Comparison of ENCODE assay signal across 17 cellular contexts in the genomic region with DNA sequence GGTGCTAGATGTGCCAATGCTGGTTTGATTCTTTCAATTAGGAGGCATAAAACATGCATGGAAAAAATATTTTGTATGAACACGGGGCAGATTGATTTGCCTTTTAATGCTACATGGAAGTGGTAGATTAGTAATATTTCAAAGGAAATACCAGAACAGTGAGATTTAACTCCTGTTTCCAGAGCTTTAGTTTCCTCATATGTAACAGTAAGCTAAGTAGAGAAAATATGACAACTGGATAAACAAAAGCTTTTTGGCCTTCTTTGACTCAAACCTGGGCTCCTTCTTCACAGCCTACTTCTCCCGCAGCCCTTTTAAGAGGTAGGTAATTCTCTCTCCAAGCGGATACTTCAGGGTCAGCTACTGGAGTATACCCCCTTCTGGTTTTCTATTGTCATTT.
"Had no signal": no experiment of that assay in that cellular context is flagged by ENCODE, and none has a peak within 500 bp of the region (broad histone marks: within the 10 kb centered on the region; RNA-seq: fewer than 3 reads in every experiment).

No MANE protein-coding gene starts in this region.

- ATAC-seq: activated CD4-positive, alpha-beta T cell treated with anti-CD3 and anti-CD28 coated beads for 36 hours; left lobe of liver; right cardiac atrium; stimulated activated naive CD8-positive, alpha-beta T cell treated with anti-CD3 and anti-CD28 coated beads, Interleukin-15, Interleukin-2, amounts not matched to agents 100 U/mL and 50 U/mL, for 24 hours; T-helper 17 cell had no signal

- H3K4me3 ChIP-seq: dorsolateral prefrontal cortex, prostate gland, tibial nerve, vagina had no signal

- H3K36me3 ChIP-seq: prostate gland, tibial nerve, vagina, WERI-Rb-1 had no signal

- H3K27ac ChIP-seq: dorsolateral prefrontal cortex, prostate gland, tibial nerve, vagina, WERI-Rb-1 had no signal

- H3K4me1 ChIP-seq: prostate gland, tibial nerve, vagina had no signal

- DNase-seq: activated CD4-positive, alpha-beta T cell treated with anti-CD3 and anti-CD28 coated beads for 36 hours; activated CD4-positive, alpha-beta T cell treated with anti-CD3 and anti-CD28 coated beads, Interleukin-2, amount 50 U/mL, for 48 hours; activated T-cell treated with anti-CD3 and anti-CD28 coated beads for 4 hours; amniotic stem cell; dorsolateral prefrontal cortex; head of caudate nucleus; kidney; mammary epithelial cell; right cardiac atrium; stimulated activated naive CD8-positive, alpha-beta T cell treated with anti-CD3 and anti-CD28 coated beads, Interleukin-15, Interleukin-2, amounts not matched to agents 100 U/mL and 50 U/mL, for 24 hours; substantia nigra; T-helper 17 cell; WERI-Rb-1 had no signal

- H3K9me3 ChIP-seq: prostate gland, tibial nerve, vagina had no signal

- H3K27me3 ChIP-seq: dorsolateral prefrontal cortex, tibial nerve, vagina had no signal
